8 cellular contexts compared by ENCODE assay signal in the genomic region with DNA sequence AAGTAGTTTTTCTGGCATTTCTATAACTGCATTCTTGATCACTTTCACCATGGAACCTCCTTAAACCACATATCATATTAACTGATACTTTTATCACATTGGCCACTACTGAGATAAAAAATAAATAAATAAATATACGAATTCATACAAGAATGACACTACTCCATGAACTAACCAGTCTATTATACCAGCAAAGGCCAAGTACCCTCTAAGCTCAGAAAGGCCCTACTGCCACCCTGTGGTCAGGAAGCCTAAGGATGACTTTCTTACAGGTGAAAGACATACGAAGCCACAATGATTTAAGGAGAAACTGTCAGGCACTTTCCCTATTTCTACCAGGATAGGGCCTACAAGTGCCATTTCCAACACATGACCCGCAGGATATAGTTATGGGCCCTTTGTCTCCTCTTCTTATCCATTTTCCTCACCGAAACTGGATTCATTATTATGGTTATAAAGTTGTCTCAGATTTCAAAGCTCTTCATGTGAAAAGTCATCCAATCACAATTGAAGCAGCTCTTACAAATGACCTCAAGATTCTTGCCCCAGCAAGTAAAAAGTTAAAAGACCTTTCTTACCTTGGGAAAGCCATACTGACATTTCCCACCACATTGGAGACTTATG. TPM values are rescaled to one million over a fixed set of nuclear protein-coding genes. Genes with fewer than 3 reads are reported as not detected.
DNase-seq lines count a peak whose midpoint lies in the region; ATAC-seq and TF ChIP-seq lines count a peak whose summit lies in the region.

No MANE protein-coding gene starts in this region.

- no peak overlapping the region for H3K4me3 Mint-ChIP-seq in CD14-positive monocyte
- no peak overlapping the region for H3K4me3 Mint-ChIP-seq in neural progenitor cell

- H3K79me2 ChIP-seq in OCI-LY7 (ENCODE audit: insufficient read depth, low read depth, low read length) = peaks cover 4% of the 10 kb centered on the region; the same call in 1 of the 2 replicates
- no peaks in the 10 kb centered on the region for H3K79me2 ChIP-seq in neural progenitor cell (ENCODE audit: low read depth)

- H3K27ac ChIP-seq in OCI-LY7 (ENCODE audit: low read depth, low read length, poor library complexity, severe bottlenecking) (peak overlapping the region; percentile 17), neural progenitor cell (no peak overlapping the region), upper lobe of left lung (peak overlapping the region in 2 of 4 donors; percentile 23 to 30)

- no peaks in the 10 kb centered on the region for H3K9me2 ChIP-seq in OCI-LY7 (ENCODE audit: insufficient read depth, low read length)

- H3K4me1 Mint-ChIP-seq in CD14-positive monocyte = no peaks in the 10 kb centered on the region
- no peaks in the 10 kb centered on the region for H3K4me1 Mint-ChIP-seq in neural progenitor cell

- H3K27me3 ChIP-seq in neural progenitor cell = no peaks in the 10 kb centered on the region
- no peaks in the 10 kb centered on the region for H3K27me3 ChIP-seq in upper lobe of left lung

- H3F3A ChIP-seq in neural progenitor cell (ENCODE audit: low read depth) = peaks cover 15% of the 10 kb centered on the region

- intact Hi-C loops in CD14-positive monocyte (cut with micrococcal nuclease) = loop anchor here (2.0 to 5.0 kb wide), 2 partner anchors 117 to 118 kb away; no protein-coding TSS in a partner anchor
- intact Hi-C loops in OCI-LY7 (cut with micrococcal nuclease; ENCODE audit: unreplicated experiment) = loop anchor here (1.0 to 2.0 kb wide), 4 partner anchors 34 to 350 kb away; no protein-coding TSS in a partner anchor

- TF ChIP-seq CTCF in CD14-positive monocyte (IDR thresholded peaks at IDR 0.05) = peak; percentile 83
- TF ChIP-seq CTCF in HFF-Myc (IDR thresholded peaks at IDR 0.05; ENCODE audit: low read depth, low read length, missing control alignments) = peak; percentile 67
- peak; percentile 96 for TF ChIP-seq CTCF in OCI-LY7 (conservative IDR thresholded peaks at IDR 0.05; ENCODE audit: low read length)
- TF ChIP-seq CTCF in fibroblast of the aortic adventitia (IDR thresholded peaks at IDR 0.05; ENCODE audit: insufficient read depth, low read length) = peak; percentile 82
- peak; percentile 72 for TF ChIP-seq CTCF in neural progenitor cell (IDR thresholded peaks at IDR 0.05)
- peak; percentile 27 to 73 (median 60) for TF ChIP-seq CTCF in upper lobe of left lung (IDR thresholded peaks at IDR 0.05)

- BruUV-seq in OCI-LY7 (replicated peaks; lab: Mats Ljungman, UMichigan) = TSS peak; percentile 42

- H2AFZ ChIP-seq in OCI-LY7 (ENCODE audit: low read length) (no peak overlapping the region), neural progenitor cell (replicated peaks) (no peak overlapping the region)

- 37 to 41% methylated on average over 4 of the region's 4 CpGs for WGBS in upper lobe of left lung, 2 donors

- CTCF ChIA-PET in OCI-LY7 (lab: Charles Lee; ENCODE audit: unreplicated experiment) = interaction anchor here (0.6 to 1.3 kb wide), 3 partner anchors 14 to 117 kb away, joined by 3 to 5 read pairs (median 3); no protein-coding TSS in a partner anchor

- no peak overlapping the region for H3K4me2 ChIP-seq in OCI-LY7 (ENCODE audit: low read length)
- no peak overlapping the region for H3K4me2 ChIP-seq in neural progenitor cell

- H3K4me1 ChIP-seq in OCI-LY7 (ENCODE audit: insufficient read depth, low read length, poor library complexity, severe bottlenecking) (peaks cover 9% of the 10 kb centered on the region), neural progenitor cell (no peaks in the 10 kb centered on the region), upper lobe of left lung (peaks cover 0 to 8% (median 3%) of the 10 kb centered on the region in 4 donors)

- H3K9me3 Mint-ChIP-seq in CD14-positive monocyte = no peaks in the 10 kb centered on the region
- H3K9me3 Mint-ChIP-seq in neural progenitor cell = no peaks in the 10 kb centered on the region

- no peaks in the 10 kb centered on the region for H3K9me3 ChIP-seq in OCI-LY7 (ENCODE audit: low read length)
- no peaks in the 10 kb centered on the region for H3K9me3 ChIP-seq in neural progenitor cell (ENCODE audit: low read depth)
- H3K9me3 ChIP-seq in upper lobe of left lung = no peaks in the 10 kb centered on the region

- ATAC-seq in upper lobe of left lung (ENCODE audit: low FRiP score in 2 of 2) (peak; percentile 79), GM21526 (IDR thresholded peaks at IDR 0.05; ENCODE audit: low FRiP score, unreplicated experiment) (no peak)

- H3K4me3 ChIP-seq in HFF-Myc (replicated peaks; ENCODE audit: low read depth, low read length) = no peak overlapping the region
- no peak overlapping the region for H3K4me3 ChIP-seq in OCI-LY7 (ENCODE audit: low read depth, low read length, poor library complexity, severe bottlenecking)
- H3K4me3 ChIP-seq in fibroblast of the aortic adventitia (ENCODE audit: low read depth, low read length) = no peak overlapping the region
- H3K4me3 ChIP-seq in neural progenitor cell = no peak overlapping the region
- H3K4me3 ChIP-seq in upper lobe of left lung = no peak overlapping the region

- TF ChIP-seq EP300 in upper lobe of left lung (IDR thresholded peaks at IDR 0.05) = no peak

- H3K27ac Mint-ChIP-seq in CD14-positive monocyte (peak overlapping the region in 3 of 7 donors; percentile 38 to 78 (median 40)), neural progenitor cell (no peak overlapping the region)

- TF ChIP-seq POLR2A in upper lobe of left lung (IDR thresholded peaks at IDR 0.05) = no peak

- H3K36me3 Mint-ChIP-seq in CD14-positive monocyte = peaks cover 60 to 78% of the 10 kb centered on the region in 2 donors
- H3K36me3 Mint-ChIP-seq in neural progenitor cell = peaks cover 2% of the 10 kb centered on the region

- no peak overlapping the region for H3K9ac ChIP-seq in neural progenitor cell

- peaks cover 94% of the 10 kb centered on the region for H3K36me3 ChIP-seq in OCI-LY7 (ENCODE audit: insufficient read depth, low read length)
- peaks cover 7% of the 10 kb centered on the region for H3K36me3 ChIP-seq in neural progenitor cell
- H3K36me3 ChIP-seq in upper lobe of left lung = peaks cover 20 to 84% (median 36%) of the 10 kb centered on the region in 4 donors

- H3K27me3 Mint-ChIP-seq in CD14-positive monocyte (ENCODE audit: low read depth in 3 of 3) = peaks cover 0 to 1% (median 0%) of the 10 kb centered on the region in 3 donors
- H3K27me3 Mint-ChIP-seq in neural progenitor cell (ENCODE audit: insufficient read depth, low read depth) = no peaks in the 10 kb centered on the region

- DNase-seq in CD14-positive monocyte (ENCODE audit: low spot score) (peak; percentile 68), HFF-Myc (ENCODE audit: extremely low read depth, low read depth) (peak; percentile 27), OCI-LY7 (ENCODE audit: low spot score) (peak; percentile 82), fibroblast of the aortic adventitia (ENCODE audit: low read depth) (peak; percentile 81), neural progenitor cell (ENCODE audit: low spot score) (peak; percentile 66), upper lobe of left lung (peak in 1 of 2 donors; percentile 60)
- peak; percentile 62 to 66 for DNase-seq in activated T-cell treated with anti-CD3 and anti-CD28 coated beads, Interleukin-2, amount 50 U/mL, for 48 hours

- H4K20me1 ChIP-seq in OCI-LY7 (ENCODE audit: insufficient read depth, low read length) (no peaks in the 10 kb centered on the region), neural progenitor cell (ENCODE audit: low read depth) (no peaks in the 10 kb centered on the region)

- POLR2A ChIA-PET in OCI-LY7 (lab: Charles Lee) = interaction anchor here (1.0 to 1.6 kb wide), 6 partner anchors 11 to 121 kb away, joined by 3 to 9 read pairs (median 4); a partner anchor contains a TSS

RNA-seq across cellular contexts. Expression of a gene that starts 23.9 kb away (rescaled TPM):
- 100 to 1,000 TPM; 113 to 118 TPM for polyA plus RNA-seq in CD14-positive monocyte
- 71.1 and 94.6 TPM in 2 replicates for total RNA-seq in OCI-LY7 (2014; rRNA removed; shearing (Covaris generic))
- total RNA-seq in OCI-LY7 (2022) = 121 and 129 TPM in 2 replicates
- 76.4 and 155 TPM in 2 replicates for total RNA-seq in fibroblast of the aortic adventitia (ENCODE audit: low replicate concordance)
- total RNA-seq in neural progenitor cell (ENCODE audit: low replicate concordance) = 92.0 and 117 TPM in 2 replicates
- 100 to 1,000 TPM in 2 of 6 donors, 10 to 100 TPM in 4; 50.0 to 107 (median 73.5) TPM for total RNA-seq in upper lobe of left lung

RNA-seq across cellular contexts. Expression of a gene that starts 27.0 kb away (rescaled TPM):
- 100 to 1,000 TPM; 296 to 339 TPM for polyA plus RNA-seq in CD14-positive monocyte
- 410 and 604 TPM in 2 replicates for total RNA-seq in OCI-LY7 (2014; rRNA removed; shearing (Covaris generic))
- total RNA-seq in OCI-LY7 (2022) (321 and 330 TPM in 2 replicates), fibroblast of the aortic adventitia (ENCODE audit: low replicate concordance) (108 and 171 TPM in 2 replicates), neural progenitor cell (ENCODE audit: low replicate concordance) (187 and 198 TPM in 2 replicates), upper lobe of left lung (100 to 1,000 TPM in 5 of 6 donors, 10 to 100 TPM in 1; 86.1 to 320 (median 186) TPM)

RNA-seq across cellular contexts. Expression of a gene that starts 32.4 kb away (rescaled TPM):
- polyA plus RNA-seq in CD14-positive monocyte = 100 to 1,000 TPM; 331 to 347 TPM
- total RNA-seq in OCI-LY7 (2014; rRNA removed; shearing (Covaris generic)) = 6.1 and 8.0 TPM in 2 replicates
- total RNA-seq in OCI-LY7 (2022) (24.5 and 32.8 TPM in 2 replicates), fibroblast of the aortic adventitia (ENCODE audit: low replicate concordance) (under 0.01 and 0.65 TPM in 2 replicates), neural progenitor cell (ENCODE audit: low replicate concordance) (not detected in 2 replicates), upper lobe of left lung (10 to 100 TPM; 10.5 to 42.3 (median 22.0) TPM)

RNA-seq across cellular contexts. Expression of a gene that starts 50.4 kb away (rescaled TPM):
- polyA plus RNA-seq in CD14-positive monocyte = 1 to 10 TPM; 5.0 to 5.1 TPM
- 18.3 and 22.8 TPM in 2 replicates for total RNA-seq in OCI-LY7 (2014; rRNA removed; shearing (Covaris generic))
- total RNA-seq in OCI-LY7 (2022) = 37.6 and 41.2 TPM in 2 replicates
- 33.2 and 47.4 TPM in 2 replicates for total RNA-seq in fibroblast of the aortic adventitia (ENCODE audit: low replicate concordance)
- total RNA-seq in neural progenitor cell (ENCODE audit: low replicate concordance) = 7.6 and 19.1 TPM in 2 replicates
- total RNA-seq in upper lobe of left lung = 10 to 100 TPM in 5 of 6 donors, 1 to 10 TPM in 1; 9.6 to 18.1 (median 14.5) TPM
